ENCODE assay signal across 8 cellular contexts in the genomic region with DNA sequence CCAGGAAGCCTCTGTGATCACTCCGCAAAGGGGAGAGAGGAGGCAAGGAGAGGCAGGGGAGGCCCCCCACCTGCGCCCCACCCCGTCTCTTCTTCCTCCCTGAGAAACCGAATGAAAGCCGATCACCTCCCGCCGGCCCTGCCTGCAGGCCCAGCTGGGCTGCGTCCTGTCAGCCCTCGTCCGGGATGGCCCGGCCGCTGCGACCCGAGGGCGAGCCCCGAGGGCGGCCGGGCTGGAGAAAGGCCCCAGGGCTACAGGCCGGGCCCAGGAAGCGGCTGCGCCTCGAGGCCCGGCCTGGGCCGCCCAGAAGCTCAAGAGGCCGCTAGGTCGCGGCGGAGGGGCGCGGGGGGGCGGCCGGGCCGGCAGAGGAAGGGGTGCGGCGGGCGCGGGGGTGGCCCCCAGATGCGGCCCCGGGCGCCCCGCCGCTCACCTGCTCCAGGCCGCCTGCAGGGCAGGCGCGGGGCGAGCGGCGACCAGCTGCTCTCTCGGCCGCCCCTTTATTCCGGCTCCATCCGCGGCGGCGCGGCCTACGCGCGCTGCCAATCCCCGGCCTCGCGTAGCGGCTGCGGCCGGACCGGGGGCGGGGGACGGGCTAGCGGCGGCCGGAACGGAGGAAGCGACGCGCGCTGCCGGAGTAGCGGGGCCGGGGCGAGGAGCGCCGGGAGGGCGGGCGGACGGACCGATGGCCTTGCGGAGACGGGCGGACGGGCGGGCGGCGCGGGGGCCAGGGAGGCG. TPM values are rescaled to one million over a fixed set of nuclear protein-coding genes. Genes with fewer than 3 reads are reported as not detected.
DNase-seq lines count a peak whose midpoint lies in the region; ATAC-seq, FAIRE-seq and TF ChIP-seq lines count a peak whose summit lies in the region.

TSS of gene ZNF319 (minus strand) at position 702 of the 735 bp plus-strand sequence. CDS start 2,407 bp downstream, outside the sequence.

- no peak for TF ChIP-seq CTCF in D721Med (IDR thresholded peaks at IDR 0.05; ENCODE audit: insufficient read depth, missing control alignments)

- H3K4me1 Mint-ChIP-seq in activated naive CD4-positive, alpha-beta T cell treated with anti-CD3 and anti-CD28 coated beads for 36 hours (ENCODE audit: low read depth): peaks cover 51% of the 10 kb centered on the region
- H3K4me1 Mint-ChIP-seq in T-helper 1 cell treated with Interleukin-12 subunit alpha and Interleukin-12 subunit beta and Interleukin-4 antibody, amounts not matched to agents 30 μg/mL and 1 μg/mL, for 36 hours (ENCODE audit: low read depth): peaks cover 39% of the 10 kb centered on the region

- peak; percentile 40 for DNase-seq in activated naive CD4-positive, alpha-beta T cell treated with anti-CD3 and anti-CD28 coated beads for 36 hours
- DNase-seq in activated naive CD4-positive, alpha-beta T cell treated with Interleukin-2 at 50 U/mL for 16 hours: no peak
- peak; percentile 3 for DNase-seq in myocyte (ENCODE audit: low read depth)
- no peak for DNase-seq in D721Med (ENCODE audit: insufficient read length, low spot score)
- no peak for DNase-seq in left lobe of liver (ENCODE audit: low spot score)

- no peaks in the 10 kb centered on the region for H3K9me3 Mint-ChIP-seq in activated naive CD4-positive, alpha-beta T cell treated with anti-CD3 and anti-CD28 coated beads for 36 hours
- H3K9me3 Mint-ChIP-seq in T-helper 1 cell treated with Interleukin-12 subunit alpha and Interleukin-12 subunit beta and Interleukin-4 antibody, amounts not matched to agents 30 μg/mL and 1 μg/mL, for 36 hours: no peaks in the 10 kb centered on the region

- peak; percentile 25 for ATAC-seq in HG02938 (IDR thresholded peaks at IDR 0.05; ENCODE audit: unreplicated experiment)
- ATAC-seq in left lobe of liver: no peak

- CTCF ChIA-PET in activated naive CD4-positive, alpha-beta T cell treated with anti-CD3 and anti-CD28 coated beads for 36 hours (lab: Charles Lee): interaction anchor here (0.7 to 3.8 kb wide), 7 partner anchors 11 to 264 kb away, joined by 3 to 30 read pairs (median 3); no protein-coding TSS in a partner anchor

- no peaks in the 10 kb centered on the region for H3K27me3 Mint-ChIP-seq in activated naive CD4-positive, alpha-beta T cell treated with anti-CD3 and anti-CD28 coated beads for 36 hours (ENCODE audit: low read depth)
- no peaks in the 10 kb centered on the region for H3K27me3 Mint-ChIP-seq in T-helper 1 cell treated with Interleukin-12 subunit alpha and Interleukin-12 subunit beta and Interleukin-4 antibody, amounts not matched to agents 30 μg/mL and 1 μg/mL, for 36 hours (ENCODE audit: low read depth)

- H3K27me3 ChIP-seq in endocrine pancreas (ENCODE audit: control insufficient read depth, insufficient read depth, low read length): no peaks in the 10 kb centered on the region

- H3K4me3 Mint-ChIP-seq in activated naive CD4-positive, alpha-beta T cell treated with anti-CD3 and anti-CD28 coated beads for 36 hours: peak within 1 kb of the TSS; percentile 91
- peak within 1 kb of the TSS; percentile 90 for H3K4me3 Mint-ChIP-seq in T-helper 1 cell treated with Interleukin-12 subunit alpha and Interleukin-12 subunit beta and Interleukin-4 antibody, amounts not matched to agents 30 μg/mL and 1 μg/mL, for 36 hours

- H3K4me1 ChIP-seq in endocrine pancreas (ENCODE audit: control insufficient read depth, insufficient read depth, low read length): no peaks in the 10 kb centered on the region

- peaks cover 5% of the 10 kb centered on the region for H3K36me3 ChIP-seq in endocrine pancreas (ENCODE audit: control insufficient read depth, insufficient read depth, low read length)

- H3K27ac Mint-ChIP-seq in activated naive CD4-positive, alpha-beta T cell treated with anti-CD3 and anti-CD28 coated beads for 36 hours: peak within 1 kb of the TSS; percentile 71
- H3K27ac Mint-ChIP-seq in T-helper 1 cell treated with Interleukin-12 subunit alpha and Interleukin-12 subunit beta and Interleukin-4 antibody, amounts not matched to agents 30 μg/mL and 1 μg/mL, for 36 hours: peak within 1 kb of the TSS; percentile 85

- peak within 1 kb of the TSS; percentile 87 for H3K9ac ChIP-seq in endocrine pancreas (ENCODE audit: control insufficient read depth, insufficient read depth, low read length)

- no peaks in the 10 kb centered on the region for H3K9me3 ChIP-seq in endocrine pancreas (ENCODE audit: control insufficient read depth, low read length)

- FAIRE-seq in D721Med (lab: Jason Lieb, UNC): no peak

- peak within 1 kb of the TSS; percentile 41 for H3K4me3 ChIP-seq in endocrine pancreas (ENCODE audit: control insufficient read depth, insufficient read depth, low read length)

- intact Hi-C loops in activated naive CD4-positive, alpha-beta T cell treated with anti-CD3 and anti-CD28 coated beads for 36 hours (cut with micrococcal nuclease): loop anchor here (1.0 to 10.0 kb wide), 9 partner anchors 101 to 732 kb away; partner anchors contain the start of genes CFAP20, KIFC3 and POLR2C

- H3K36me3 Mint-ChIP-seq in activated naive CD4-positive, alpha-beta T cell treated with anti-CD3 and anti-CD28 coated beads for 36 hours (ENCODE audit: low read depth): peaks cover 3% of the 10 kb centered on the region
- H3K36me3 Mint-ChIP-seq in T-helper 1 cell treated with Interleukin-12 subunit alpha and Interleukin-12 subunit beta and Interleukin-4 antibody, amounts not matched to agents 30 μg/mL and 1 μg/mL, for 36 hours (ENCODE audit: low read depth): peaks cover 28% of the 10 kb centered on the region

RNA-seq across cellular contexts. Expression of gene ZNF319, which starts in this region (rescaled TPM):
- 1 to 10 TPM; 4.2 to 5.4 TPM for total RNA-seq in activated naive CD4-positive, alpha-beta T cell treated with anti-CD3 and anti-CD28 coated beads for 36 hours
- total RNA-seq in myocyte (3.9 and 4.3 TPM in 2 replicates), left lobe of liver (3.6 TPM)
- 9.4 TPM for polyA plus RNA-seq in myocyte (2012)

Comparison
In these comparisons a context has a peak if more than half of its experiments do, and no peak if none do; other contexts are left out.
1. DNase-seq: peak in activated naive CD4-positive, alpha-beta T cell treated with anti-CD3 and anti-CD28 coated beads for 36 hours (single experiment) and myocyte (single experiment); none in activated naive CD4-positive, alpha-beta T cell treated with Interleukin-2 at 50 U/mL for 16 hours (single experiment), D721Med (single experiment) and left lobe of liver (single experiment).